Comparison of ENCODE assay signal across 18 cellular contexts in genomic region chr19:28456264-28456663, GRCh38.
"Had no signal": no experiment of that assay in that cellular context is flagged by ENCODE, and none has a peak within 500 bp of the region (broad histone marks: within the 10 kb centered on the region; RNA-seq: fewer than 3 reads in every experiment).

No MANE protein-coding gene starts in this region.

- H3K27me3 Mint-ChIP-seq: activated B cell treated with CpG ODN at 0.5 μM for 24 hours; activated naive CD4-positive, alpha-beta T cell treated with anti-CD3 and anti-CD28 coated beads, Interleukin-2, amount 50 U/mL, for 24 hours had no signal

- H3K36me3 Mint-ChIP-seq: activated naive CD4-positive, alpha-beta T cell treated with anti-CD3 and anti-CD28 coated beads, Interleukin-2, amount 50 U/mL, for 24 hours; mesothelial cell of epicardium; naive thymus-derived CD8-positive, alpha-beta T cell had no signal

- H3K27ac Mint-ChIP-seq: activated B cell treated with CpG ODN at 0.5 μM for 24 hours; activated naive CD4-positive, alpha-beta T cell treated with anti-CD3 and anti-CD28 coated beads, Interleukin-2, amount 50 U/mL, for 24 hours; dendritic cell treated with granulocyte-macrophage colony-stimulating factor and Interleukin-4, amounts not matched to agents 40 ng/mL and 50 ng/mL, for 4 days; mesothelial cell of epicardium; naive thymus-derived CD8-positive, alpha-beta T cell; stimulated activated naive CD8-positive, alpha-beta T cell treated with anti-CD3 and anti-CD28 coated beads, Interleukin-15, Interleukin-2, amounts not matched to agents 100 ng/mL and 50 ng/mL, for 24 hours had no signal

- H3K4me3 Mint-ChIP-seq: activated B cell treated with CpG ODN at 0.5 μM for 24 hours; activated naive CD4-positive, alpha-beta T cell treated with anti-CD3 and anti-CD28 coated beads, Interleukin-2, amount 50 U/mL, for 24 hours; dendritic cell treated with granulocyte-macrophage colony-stimulating factor and Interleukin-4, amounts not matched to agents 40 ng/mL and 50 ng/mL, for 4 days; mesothelial cell of epicardium; naive thymus-derived CD8-positive, alpha-beta T cell; stimulated activated naive CD8-positive, alpha-beta T cell treated with anti-CD3 and anti-CD28 coated beads, Interleukin-15, Interleukin-2, amounts not matched to agents 100 ng/mL and 50 ng/mL, for 24 hours had no signal

- DNase-seq: activated B cell treated with CpG ODN at 0.5 μM for 24 hours; activated CD4-positive, alpha-beta T cell treated with anti-CD3 and anti-CD28 coated beads, Interleukin-2, amount 50 U/mL, for 1 hour; activated gamma-delta T cell treated with Interleukin-2 at 50 U/mL for 16 hours; adrenal gland; brain microvascular endothelial cell; caudate nucleus; effector CD4-positive, alpha-beta T cell; heart left ventricle; left ventricle myocardium superior; mammary epithelial cell; naive thymus-derived CD8-positive, alpha-beta T cell; SK-N-SH; T-helper 9 cell had no signal

- ATAC-seq: heart left ventricle; left ventricle myocardium superior; naive thymus-derived CD8-positive, alpha-beta T cell had no signal

- H3K4me1 Mint-ChIP-seq: activated B cell treated with CpG ODN at 0.5 μM for 24 hours, mesothelial cell of epicardium had no signal

- H3K9me3 Mint-ChIP-seq: activated B cell treated with CpG ODN at 0.5 μM for 24 hours; activated naive CD4-positive, alpha-beta T cell treated with anti-CD3 and anti-CD28 coated beads, Interleukin-2, amount 50 U/mL, for 24 hours; activated T-helper 1 cell treated with anti-CD3 and anti-CD28 coated beads, Interleukin-12 subunit alpha, Interleukin-12 subunit beta, Interleukin-2, Interleukin-4 antibody, amounts not matched to agents 30 ng/mL and 10 ng/mL and 1 ng/mL, durations not matched to agents 14 hours and 24 hours and 36 hours; dendritic cell treated with granulocyte-macrophage colony-stimulating factor and Interleukin-4, amounts not matched to agents 40 ng/mL and 50 ng/mL, for 4 days; mesothelial cell of epicardium; stimulated activated naive CD8-positive, alpha-beta T cell treated with anti-CD3 and anti-CD28 coated beads, Interleukin-15, Interleukin-2, amounts not matched to agents 100 ng/mL and 50 ng/mL, for 24 hours had no signal
